In genomic region chr1:247517795-247518612, GRCh38 we compare ENCODE assay signal across 19 cellular contexts. TPM values are rescaled to one million over a fixed set of nuclear protein-coding genes. Genes with fewer than 3 reads are reported as not detected.
DNase-seq lines count a peak whose midpoint lies in the region; ATAC-seq and TF ChIP-seq lines count a peak whose summit lies in the region.
"Had no signal": no experiment of that assay in that cellular context is flagged by ENCODE, and none has a peak within 500 bp of the region (broad histone marks: within the 10 kb centered on the region; RNA-seq: fewer than 3 reads in every experiment).

No MANE protein-coding gene starts in this region.

- H3K36me3 ChIP-seq in left lung: no peaks in the 10 kb centered on the region

- H3K27ac ChIP-seq in left lung: no peak overlapping the region

- peaks cover 0 to 5% of the 10 kb centered on the region in 2 donors for H3K9me3 ChIP-seq in left lung
- H3K9me3 ChIP-seq: Caco-2 had no signal

- ATAC-seq in left lung (peak; percentile 25), HG03175 (IDR thresholded peaks at IDR 0.05; ENCODE audit: unreplicated experiment) (no peak), GM21526 (IDR thresholded peaks at IDR 0.05; ENCODE audit: low FRiP score, unreplicated experiment) (no peak)
- ATAC-seq in stimulated activated effector memory CD8-positive, alpha-beta T cell treated with anti-CD3 and anti-CD28 coated beads, Interleukin-12 subunit alpha, Interleukin-12 subunit beta, amount 100 ng/mL, for 72 hours: peak; percentile 39
- ATAC-seq: sciatic nerve had no signal

- H3K36me3 Mint-ChIP-seq in activated naive CD4-positive, alpha-beta T cell treated with anti-CD3 and anti-CD28 coated beads, Interleukin-2, amount 10 ng/mL, durations not matched to agents 7 days and 5 days: no peaks in the 10 kb centered on the region
- H3K36me3 Mint-ChIP-seq in activated naive CD8-positive, alpha-beta T cell: no peaks in the 10 kb centered on the region
- H3K36me3 Mint-ChIP-seq in stimulated activated effector memory CD8-positive, alpha-beta T cell treated with anti-CD3 and anti-CD28 coated beads, Interleukin-12 subunit alpha, Interleukin-12 subunit beta, amount 100 ng/mL, for 72 hours: no peaks in the 10 kb centered on the region

- CTCF ChIA-PET in activated naive CD4-positive, alpha-beta T cell treated with anti-CD3 and anti-CD28 coated beads, Interleukin-2, amount 10 ng/mL, durations not matched to agents 7 days and 5 days (lab: Charles Lee): no interaction called here

- H3K27ac Mint-ChIP-seq in activated naive CD4-positive, alpha-beta T cell treated with anti-CD3 and anti-CD28 coated beads, Interleukin-2, amount 10 ng/mL, durations not matched to agents 7 days and 5 days: no peak overlapping the region
- no peak overlapping the region for H3K27ac Mint-ChIP-seq in activated naive CD8-positive, alpha-beta T cell
- no peak overlapping the region for H3K27ac Mint-ChIP-seq in stimulated activated effector memory CD8-positive, alpha-beta T cell treated with anti-CD3 and anti-CD28 coated beads, Interleukin-12 subunit alpha, Interleukin-12 subunit beta, amount 100 ng/mL, for 72 hours
- H3K27ac Mint-ChIP-seq: activated B cell treated with CpG ODN at 0.5 μM for 24 hours had no signal

- H3K27me3 Mint-ChIP-seq in activated naive CD4-positive, alpha-beta T cell treated with anti-CD3 and anti-CD28 coated beads, Interleukin-2, amount 10 ng/mL, durations not matched to agents 7 days and 5 days: peaks cover 9% of the 10 kb centered on the region
- H3K27me3 Mint-ChIP-seq in activated naive CD8-positive, alpha-beta T cell: peaks cover 1% of the 10 kb centered on the region

- no peaks in the 10 kb centered on the region for H3K4me1 ChIP-seq in left lung
- H3K4me1 ChIP-seq: Caco-2 had no signal

- DNase-seq in activated naive CD4-positive, alpha-beta T cell treated with anti-CD3 and anti-CD28 coated beads, Interleukin-2, amount 10 ng/mL, durations not matched to agents 7 days and 5 days: no peak
- no peak for DNase-seq in activated naive CD4-positive, alpha-beta T cell (lab: John Stamatoyannopoulos, UW)
- DNase-seq in left lung (peak; percentile 36 to 84), NCI-H524 (lab: John Stamatoyannopoulos, UW) (no peak)
- no peak for DNase-seq in stimulated activated effector memory CD8-positive, alpha-beta T cell treated with anti-CD3 and anti-CD28 coated beads, Interleukin-12 subunit alpha, Interleukin-12 subunit beta, amount 100 ng/mL, for 72 hours (ENCODE audit: low spot score in 2 of 2)
- DNase-seq: activated B cell treated with CpG ODN at 0.5 μM for 24 hours; activated CD8-positive, alpha-beta memory T cell treated with anti-CD3 and anti-CD28 coated beads, Interleukin-2, amount 50 U/mL, for 48 hours; Caco-2; central memory CD4-positive, alpha-beta T cell; GF-D8; NCI-H2107; nucleus accumbens; stimulated activated naive CD4-positive, alpha-beta T cell treated with Interleukin-2 at 50 U/mL for 16 hours; T-helper 1 cell had no signal

- peak overlapping the region in 1 of 2 donors; percentile 6 for H3K4me3 ChIP-seq in left lung

- H3K4me3 Mint-ChIP-seq in activated naive CD4-positive, alpha-beta T cell treated with anti-CD3 and anti-CD28 coated beads, Interleukin-2, amount 10 ng/mL, durations not matched to agents 7 days and 5 days: peak overlapping the region; percentile 31
- H3K4me3 Mint-ChIP-seq in activated naive CD8-positive, alpha-beta T cell: peak overlapping the region; percentile 51
- H3K4me3 Mint-ChIP-seq in stimulated activated effector memory CD8-positive, alpha-beta T cell treated with anti-CD3 and anti-CD28 coated beads, Interleukin-12 subunit alpha, Interleukin-12 subunit beta, amount 100 ng/mL, for 72 hours: no peak overlapping the region
- H3K4me3 Mint-ChIP-seq: activated B cell treated with CpG ODN at 0.5 μM for 24 hours had no signal

- TF ChIP-seq CTCF in left lung (IDR thresholded peaks at IDR 0.05): no peak

- intact Hi-C loops in left lung (cut with DNase I): no loop called here

- H3K4me1 Mint-ChIP-seq in activated naive CD4-positive, alpha-beta T cell treated with anti-CD3 and anti-CD28 coated beads, Interleukin-2, amount 10 ng/mL, durations not matched to agents 7 days and 5 days: peaks cover 2% of the 10 kb centered on the region
- H3K4me1 Mint-ChIP-seq in activated naive CD8-positive, alpha-beta T cell (ENCODE audit: low read depth): peaks cover 2% of the 10 kb centered on the region
- H3K4me1 Mint-ChIP-seq in stimulated activated effector memory CD8-positive, alpha-beta T cell treated with anti-CD3 and anti-CD28 coated beads, Interleukin-12 subunit alpha, Interleukin-12 subunit beta, amount 100 ng/mL, for 72 hours: no peaks in the 10 kb centered on the region
- H3K4me1 Mint-ChIP-seq: activated B cell treated with CpG ODN at 0.5 μM for 24 hours had no signal

- H3K9me3 Mint-ChIP-seq in activated naive CD4-positive, alpha-beta T cell treated with anti-CD3 and anti-CD28 coated beads, Interleukin-2, amount 10 ng/mL, durations not matched to agents 7 days and 5 days: peaks cover 3% of the 10 kb centered on the region
- H3K9me3 Mint-ChIP-seq in activated naive CD8-positive, alpha-beta T cell (ENCODE audit: low read depth): peaks cover 1% of the 10 kb centered on the region
- H3K9me3 Mint-ChIP-seq in stimulated activated effector memory CD8-positive, alpha-beta T cell treated with anti-CD3 and anti-CD28 coated beads, Interleukin-12 subunit alpha, Interleukin-12 subunit beta, amount 100 ng/mL, for 72 hours: no peaks in the 10 kb centered on the region
- H3K9me3 Mint-ChIP-seq: activated B cell treated with CpG ODN at 0.5 μM for 24 hours had no signal

- peaks cover 0 to 19% of the 10 kb centered on the region in 2 donors for H3K27me3 ChIP-seq in left lung

RNA-seq across cellular contexts. Expression of gene OR2C3, which starts 18.2 kb away (rescaled TPM):
- total RNA-seq in left lung: not detected
- total RNA-seq: activated B cell treated with CpG ODN at 0.5 μM for 24 hours, Caco-2, RPMI7951, sciatic nerve had no signal

RNA-seq across cellular contexts. Expression of gene GCSAML, which starts 30.9 kb away (rescaled TPM):
- under 1 TPM; 0.32 to 0.84 TPM for total RNA-seq in left lung
- total RNA-seq: activated B cell treated with CpG ODN at 0.5 μM for 24 hours, Caco-2 had no signal

Comparison
In these comparisons a context has a peak if more than half of its experiments do, and no peak if none do; other contexts are left out.
1. DNase-seq: peak in left lung (2 of 2); none in activated naive CD4-positive, alpha-beta T cell treated with anti-CD3 and anti-CD28 coated beads, Interleukin-2, amount 10 ng/mL, durations not matched to agents 7 days and 5 days (single experiment), activated naive CD4-positive, alpha-beta T cell (0 of 4), stimulated activated effector memory CD8-positive, alpha-beta T cell treated with anti-CD3 and anti-CD28 coated beads, Interleukin-12 subunit alpha, Interleukin-12 subunit beta, amount 100 ng/mL, for 72 hours (0 of 2) and NCI-H524 (0 of 2).
2. ATAC-seq: peak in left lung (single experiment) and stimulated activated effector memory CD8-positive, alpha-beta T cell treated with anti-CD3 and anti-CD28 coated beads, Interleukin-12 subunit alpha, Interleukin-12 subunit beta, amount 100 ng/mL, for 72 hours (single experiment); none in HG03175 (single experiment) and GM21526 (single experiment).